9 cellular contexts compared by ENCODE assay signal in genomic region chr10:77251297-77252013, GRCh38.
DNase-seq lines count a peak whose midpoint lies in the region; ATAC-seq, FAIRE-seq and TF ChIP-seq lines count a peak whose summit lies in the region.
"Had no signal": no experiment of that assay in that cellular context is flagged by ENCODE, and none has a peak within 500 bp of the region (broad histone marks: within the 10 kb centered on the region; RNA-seq: fewer than 3 reads in every experiment).

No MANE protein-coding gene starts in this region.

- no peaks in the 10 kb centered on the region for H3K36me3 ChIP-seq in thoracic aorta

- peaks cover 21 to 62% of the 10 kb centered on the region in 2 donors for H3K4me1 ChIP-seq in thoracic aorta (ENCODE audit: control insufficient read depth in 1 of 2, low read depth in 2 of 2)

- H3K27ac ChIP-seq in thoracic aorta, result no peak overlapping the region

- FAIRE-seq in RCC 7860 (lab: Jason Lieb, UNC), result peak; percentile 22
- FAIRE-seq: endometrium had no signal

- ATAC-seq in GM18868 (IDR thresholded peaks at IDR 0.05; ENCODE audit: unreplicated experiment) (peak; percentile 63), thoracic aorta (ENCODE audit: insufficient number of reproducible peaks, low FRiP score, low read depth) (no peak), GM18519 (IDR thresholded peaks at IDR 0.05; ENCODE audit: low FRiP score, unreplicated experiment) (no peak)

- no peaks in the 10 kb centered on the region for H3K9me3 ChIP-seq in thoracic aorta

- H3K4me3 ChIP-seq in fibroblast of the aortic adventitia (ENCODE audit: low read depth, low read length) (no peak overlapping the region), thoracic aorta (no peak overlapping the region)

- DNase-seq in AG20443 (ENCODE audit: low spot score) (peak; percentile 57), RCC 7860 (ENCODE audit: low spot score) (peak; percentile 26), fibroblast of the aortic adventitia (ENCODE audit: low read depth) (peak; percentile 53), thoracic aorta (ENCODE audit: low spot score) (no peak), ureter (ENCODE audit: low spot score) (no peak), NCI-H1436 (lab: John Stamatoyannopoulos, UW) (no peak)

- no peaks in the 10 kb centered on the region for H3K27me3 ChIP-seq in thoracic aorta (replicated peaks; ENCODE audit: insufficient read depth)

- TF ChIP-seq CTCF in fibroblast of the aortic adventitia (IDR thresholded peaks at IDR 0.05; ENCODE audit: insufficient read depth, low read length) (peak; percentile 58), thoracic aorta (IDR thresholded peaks at IDR 0.05) (peak; percentile 25)

Comparison
In these comparisons a context has a peak if more than half of its experiments do, and no peak if none do; other contexts are left out.
1. DNase-seq: peak in AG20443 (single experiment), RCC 7860 (single experiment) and fibroblast of the aortic adventitia (single experiment); none in thoracic aorta (single experiment), ureter (single experiment) and NCI-H1436 (single experiment).